8 cellular contexts compared by ENCODE assay signal in the genomic region with DNA sequence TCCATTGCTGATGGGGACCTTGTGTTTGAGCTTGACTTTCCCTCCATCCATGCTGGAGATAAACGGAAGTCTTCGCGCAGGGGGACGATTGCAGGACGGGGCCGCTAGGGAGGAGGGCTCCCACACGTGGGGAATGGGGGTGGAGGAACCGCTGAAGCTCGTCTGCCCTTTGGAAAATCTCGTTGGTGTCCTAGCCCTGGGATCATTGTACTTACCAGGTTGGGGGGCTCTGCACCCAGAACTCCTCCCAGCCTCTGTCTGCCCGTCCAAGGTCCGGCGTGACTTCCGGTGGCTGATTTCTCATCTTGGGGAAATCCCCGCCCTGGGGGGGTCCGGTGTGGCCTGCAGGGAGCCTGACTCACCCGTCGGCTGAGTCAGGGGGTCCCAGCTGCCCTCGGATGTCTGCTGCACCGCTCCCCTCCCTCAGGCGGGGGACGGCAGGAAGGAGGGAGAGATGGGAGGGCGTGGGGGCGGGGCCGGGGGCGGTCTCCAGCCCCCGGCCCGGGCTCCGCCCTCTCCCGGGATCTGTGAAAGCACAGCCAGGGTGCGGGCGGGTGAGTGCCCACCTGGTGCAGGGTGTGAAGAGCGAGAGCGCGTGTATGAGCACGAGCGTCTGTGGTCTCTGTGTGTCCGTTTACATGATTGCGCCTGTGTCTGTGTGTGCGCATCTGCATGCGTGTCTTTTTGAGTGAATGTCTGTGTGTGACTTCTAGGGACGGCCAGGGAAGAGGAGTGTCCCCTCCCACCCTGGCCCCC. TPM values are rescaled to one million over a fixed set of nuclear protein-coding genes. Genes with fewer than 3 reads are reported as not detected.
DNase-seq lines count a peak whose midpoint lies in the region; ATAC-seq and TF ChIP-seq lines count a peak whose summit lies in the region.

No MANE protein-coding gene starts in this region.

- no peaks in the 10 kb centered on the region for H3K36me3 ChIP-seq in vagina

- CTCF ChIA-PET in GM10248 (lab: Yijun Ruan, JAX), result interaction anchor here (0.9 to 3.8 kb wide), 6 partner anchors 8 to 72 kb away, joined by 3 to 18 read pairs (median 4); no protein-coding TSS in a partner anchor

- peak overlapping the region; percentile 71 to 99 for H3K4me3 ChIP-seq in vagina

- H3K27ac ChIP-seq in vagina, result peak overlapping the region; percentile 65

- DNase-seq in GM10248 (ENCODE audit: extremely low spot score) (peak; percentile 78), RPMI7951 (ENCODE audit: low read depth) (peak; percentile 96), germinal center (ENCODE audit: low spot score) (peak; percentile 79), posterior vena cava (ENCODE audit: low spot score) (peak; percentile 85), vagina (ENCODE audit: extremely low spot score in 2 of 2) (no peak)
- DNase-seq in activated T-helper 9 cell treated with anti-CD3 and anti-CD28 coated beads, Interleukin-2, amount 50 U/mL, for 16 hours (ENCODE audit: low read depth), result peak; percentile 61

- no peaks in the 10 kb centered on the region for H3K9me3 ChIP-seq in vagina

- ATAC-seq in HG03039 (IDR thresholded peaks at IDR 0.05; ENCODE audit: unreplicated experiment), result peak; percentile 36
- no peak for ATAC-seq in HG03378 (IDR thresholded peaks at IDR 0.05; ENCODE audit: unreplicated experiment)

- peaks cover 45% of the 10 kb centered on the region for H3K4me1 ChIP-seq in vagina

- H3K27me3 ChIP-seq in vagina, result no peaks in the 10 kb centered on the region

- intact Hi-C loops in posterior vena cava (cut with DNase I), result no loop called here
- intact Hi-C loops in vagina (cut with DNase I), result no loop called here

- TF ChIP-seq CTCF in GM10248 (IDR thresholded peaks at IDR 0.05; ENCODE audit: control extremely low read depth, extremely low read depth, low read depth, missing control alignments) (peak; percentile 2), vagina (IDR thresholded peaks at IDR 0.05) (no peak)

- POLR2A ChIA-PET in GM10248 (lab: Yijun Ruan, JAX), result interaction anchor here (0.7 to 1.4 kb wide), 2 partner anchors 32 to 33 kb away, joined by 3 to 5 read pairs; no protein-coding TSS in a partner anchor

- TF ChIP-seq POLR2A in vagina (IDR thresholded peaks at IDR 0.05), result no peak

RNA-seq across cellular contexts. Expression of a gene that starts 35.8 kb away (rescaled TPM):
- 16.1 and 16.7 TPM in 2 replicates for total RNA-seq in RPMI7951 (2014; rRNA removed; shearing (Covaris generic))
- total RNA-seq in posterior vena cava, result 1 to 10 TPM; 7.9 to 9.2 TPM
- total RNA-seq in vagina, result 13.0 TPM

Comparison
In these comparisons a context has a peak if more than half of its experiments do, and no peak if none do; other contexts are left out.
1. DNase-seq: peak in GM10248 (single experiment), RPMI7951 (single experiment), activated T-helper 9 cell treated with anti-CD3 and anti-CD28 coated beads, Interleukin-2, amount 50 U/mL, for 16 hours (single experiment), germinal center (single experiment) and posterior vena cava (single experiment); none in vagina (0 of 2).